8 cellular contexts compared by ENCODE assay signal in the genomic region with DNA sequence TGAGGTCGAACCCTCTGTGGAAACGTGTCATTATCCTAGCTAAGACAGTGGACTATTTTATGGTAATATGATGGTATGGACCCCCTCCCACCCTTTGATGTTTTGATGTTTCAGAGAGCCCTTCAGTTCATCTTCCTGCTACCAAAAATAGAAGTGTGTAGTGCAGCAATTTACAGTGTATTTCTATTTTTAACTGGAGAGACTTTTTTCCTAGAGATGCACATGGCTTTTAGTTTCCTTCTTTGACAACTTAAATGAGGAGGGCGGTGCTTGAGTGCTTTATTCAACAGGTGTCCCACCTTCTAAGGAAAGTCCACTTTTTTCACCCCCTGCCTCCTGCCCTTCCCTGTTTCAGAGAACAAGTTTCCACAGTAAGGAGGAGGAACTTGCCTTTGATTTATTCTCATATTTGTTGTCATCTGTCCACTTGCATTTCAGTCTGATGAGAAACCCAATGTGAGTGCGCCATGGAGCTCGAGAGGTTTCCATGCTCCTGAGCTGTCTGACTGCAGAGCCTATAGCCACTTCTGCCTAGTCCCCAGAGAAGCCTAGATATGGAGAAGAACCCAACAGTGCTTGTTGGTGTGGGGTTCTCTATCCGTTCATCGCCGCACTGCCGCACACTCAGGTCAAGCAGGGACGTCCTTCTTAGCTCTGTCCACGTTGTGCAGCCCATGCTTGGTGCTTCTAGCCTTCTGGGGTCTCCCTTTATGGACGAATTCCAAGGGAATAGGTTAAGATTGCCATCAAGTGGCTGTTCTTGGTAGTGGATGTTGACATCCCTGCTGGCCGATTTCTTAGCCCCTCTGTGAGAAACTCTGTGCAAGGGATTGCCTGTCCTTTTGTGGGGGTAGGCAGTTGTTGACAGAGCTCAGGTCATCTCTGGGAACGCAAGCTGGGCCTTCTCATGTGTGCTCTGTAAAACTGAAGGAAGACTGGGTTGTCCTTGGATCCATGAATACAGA.
DNase-seq lines count a peak whose midpoint lies in the region; ATAC-seq and TF ChIP-seq lines count a peak whose summit lies in the region.

No MANE protein-coding gene starts in this region.

- H3K27me3 Mint-ChIP-seq in Caco-2 (ENCODE audit: insufficient read depth, unreplicated experiment) (no peaks in the 10 kb centered on the region), natural killer cell (ENCODE audit: low read depth in 2 of 2) (no peaks in the 10 kb centered on the region)

- H3K9me3 ChIP-seq in Caco-2 (no peaks in the 10 kb centered on the region), RWPE2 (ENCODE audit: severe bottlenecking) (no peaks in the 10 kb centered on the region)

- H3K27me3 ChIP-seq in Caco-2 (replicated peaks; ENCODE audit: control insufficient read depth, insufficient read depth, low read length) = no peaks in the 10 kb centered on the region
- no peaks in the 10 kb centered on the region for H3K27me3 ChIP-seq in H7 (ENCODE audit: control insufficient read depth, insufficient read depth, low read length)
- no peaks in the 10 kb centered on the region for H3K27me3 ChIP-seq in RWPE2 (ENCODE audit: insufficient read depth, poor library complexity, severe bottlenecking)

- H3K27ac ChIP-seq in RWPE2 (ENCODE audit: poor library complexity, severe bottlenecking) = no peak overlapping the region

- H3K9me3 Mint-ChIP-seq in Caco-2 (ENCODE audit: unreplicated experiment) (no peaks in the 10 kb centered on the region), natural killer cell (no peaks in the 10 kb centered on the region)

- H3K36me3 Mint-ChIP-seq in Caco-2 (ENCODE audit: insufficient read depth, unreplicated experiment) (no peaks in the 10 kb centered on the region), natural killer cell (no peaks in the 10 kb centered on the region)

- H3K4me1 Mint-ChIP-seq in Caco-2 (ENCODE audit: low read depth, unreplicated experiment) (peaks cover 4% of the 10 kb centered on the region), natural killer cell (peaks cover 82 to 90% of the 10 kb centered on the region in 2 donors)

- DNase-seq in Caco-2 = peak in 1 of 2 experiments; percentile 52
- peak; percentile 59 for DNase-seq in H7
- DNase-seq in RWPE2 (ENCODE audit: low spot score) = no peak
- no peak for DNase-seq in epithelial cell of proximal tubule (ENCODE audit: low read depth)
- no peak for DNase-seq in natural killer cell
- no peak for DNase-seq in LoVo (ENCODE audit: low spot score)
- no peak for DNase-seq in ureter (ENCODE audit: low spot score)

- POLR2A ChIA-PET in Caco-2 (lab: Charles Lee) = no interaction called here

- intact Hi-C loops in Caco-2 (cut with micrococcal nuclease; ENCODE audit: unreplicated experiment) (loop anchor here (1.0 kb wide), 1 partner anchor 136 kb away; no protein-coding TSS in a partner anchor), natural killer cell (cut with micrococcal nuclease) (loop anchor here (5.0 kb wide), 1 partner anchor 1178 kb away; no protein-coding TSS in a partner anchor)

- H3K4me1 ChIP-seq in Caco-2 (no peaks in the 10 kb centered on the region; the same call in 1 of the 2 replicates), RWPE2 (ENCODE audit: insufficient read depth, poor library complexity, severe bottlenecking) (no peaks in the 10 kb centered on the region)

- ATAC-seq in RWPE2 (ENCODE audit: low read depth) = no peak
- ATAC-seq in natural killer cell = peak; percentile 22 to 68 (median 53)
- no peak for ATAC-seq in GM21515 (IDR thresholded peaks at IDR 0.05; ENCODE audit: unreplicated experiment)

- peak; percentile 65 to 80 for TF ChIP-seq CTCF in Caco-2 (IDR thresholded peaks at IDR 0.05; ENCODE audit: insufficient read depth in 1 of 2, low read depth in 1 of 2, low read length in 1 of 2, severe bottlenecking in 1 of 2, unreplicated experiment in 1 of 2)
- TF ChIP-seq CTCF in RWPE2 (IDR thresholded peaks at IDR 0.05; ENCODE audit: poor library complexity, severe bottlenecking) = peak; percentile 66
- TF ChIP-seq CTCF in epithelial cell of proximal tubule (conservative IDR thresholded peaks at IDR 0.05; ENCODE audit: low read depth, low read length) = peak; percentile 81
- peak; percentile 58 for TF ChIP-seq CTCF in natural killer cell (IDR thresholded peaks at IDR 0.05)

- H3K4me3 ChIP-seq in Caco-2 (ENCODE audit: low read depth, low read length) = no peak overlapping the region
- no peak overlapping the region for H3K4me3 ChIP-seq in H7 (ENCODE audit: insufficient read depth, low read depth, low read length)
- no peak overlapping the region for H3K4me3 ChIP-seq in RWPE2 (ENCODE audit: severe bottlenecking)
- no peak overlapping the region for H3K4me3 ChIP-seq in epithelial cell of proximal tubule (ENCODE audit: low read depth, low read length)

- H3K4me3 Mint-ChIP-seq in Caco-2 (ENCODE audit: unreplicated experiment) = no peak overlapping the region
- no peak overlapping the region for H3K4me3 Mint-ChIP-seq in natural killer cell

- BruUV-seq in Caco-2 (replicated peaks; lab: Mats Ljungman, UMichigan) = no TSS peak

- H3K36me3 ChIP-seq in Caco-2 (ENCODE audit: control insufficient read depth, insufficient read depth, low read length) (no peaks in the 10 kb centered on the region), H7 (replicated peaks; ENCODE audit: control insufficient read depth, insufficient read depth, low read length) (peaks cover 2% of the 10 kb centered on the region), RWPE2 (ENCODE audit: low read depth) (no peaks in the 10 kb centered on the region)

- H3K27ac Mint-ChIP-seq in Caco-2 (ENCODE audit: unreplicated experiment) (peak overlapping the region; percentile 46), natural killer cell (peak overlapping the region; percentile 47 to 62)

- CTCF ChIA-PET in Caco-2 (lab: Charles Lee) = interaction anchor here (0.6 to 1.3 kb wide), 9 partner anchors 9 to 1261 kb away, joined by 3 to 4 read pairs (median 4); no protein-coding TSS in a partner anchor

Comparison
In these comparisons a context has a peak if more than half of its experiments do, and no peak if none do; other contexts are left out.
1. ATAC-seq: peak in natural killer cell (3 of 3); none in RWPE2 (single experiment) and GM21515 (single experiment).
2. Peak in every context shown above with its lines, with median percentiles within 50 percentile points of each other: CTCF ChIP-seq.